Comparison of ENCODE assay signal across 22 cellular contexts in genomic region chr17:76881408-76881807, GRCh38. TPM values are rescaled to one million over a fixed set of nuclear protein-coding genes. Genes with fewer than 3 reads are reported as not detected.
"Had no signal": no experiment of that assay in that cellular context is flagged by ENCODE, and none has a peak within 500 bp of the region (broad histone marks: within the 10 kb centered on the region; RNA-seq: fewer than 3 reads in every experiment).

No MANE protein-coding gene starts in this region.

- H3K27ac ChIP-seq: KMS-11, SJSA1, SK-N-MC had no signal

- H3K9ac ChIP-seq: KMS-11 had no signal

- H3K4me3 ChIP-seq: SJSA1, SK-N-MC had no signal

- H3K9me3 ChIP-seq: SJSA1 had no signal

- H3K4me2 ChIP-seq: KMS-11 had no signal

- H3K27me3 ChIP-seq: SJSA1 had no signal

- DNase-seq: IMR-90, Kasumi-1, MM.1S, NCI-H1092 treated with DMSO at 0.1 percent for 48 hours, NCI-H1436, NCI-H187, NCI-H2029, NCI-H2081 treated with DMSO at 0.1 percent for 48 hours, NCI-H2171, NCI-H226, NCI-H446, NCI-H510A, NCI-H524 treated with DMSO at 0.1 percent for 48 hours, NCI-H69, NCI-H774, Right ventricle myocardium superior, RPMI8226, SIG-M5 had no signal

- H3K4me1 ChIP-seq: SJSA1 had no signal

- ATAC-seq: HepG2 had no signal

RNA-seq across cellular contexts. Expression of gene MGAT5B, which starts 13.2 kb away (rescaled TPM):
- total RNA-seq: Right ventricle myocardium superior had no signal
